8 cellular contexts compared by ENCODE assay signal in the genomic region with DNA sequence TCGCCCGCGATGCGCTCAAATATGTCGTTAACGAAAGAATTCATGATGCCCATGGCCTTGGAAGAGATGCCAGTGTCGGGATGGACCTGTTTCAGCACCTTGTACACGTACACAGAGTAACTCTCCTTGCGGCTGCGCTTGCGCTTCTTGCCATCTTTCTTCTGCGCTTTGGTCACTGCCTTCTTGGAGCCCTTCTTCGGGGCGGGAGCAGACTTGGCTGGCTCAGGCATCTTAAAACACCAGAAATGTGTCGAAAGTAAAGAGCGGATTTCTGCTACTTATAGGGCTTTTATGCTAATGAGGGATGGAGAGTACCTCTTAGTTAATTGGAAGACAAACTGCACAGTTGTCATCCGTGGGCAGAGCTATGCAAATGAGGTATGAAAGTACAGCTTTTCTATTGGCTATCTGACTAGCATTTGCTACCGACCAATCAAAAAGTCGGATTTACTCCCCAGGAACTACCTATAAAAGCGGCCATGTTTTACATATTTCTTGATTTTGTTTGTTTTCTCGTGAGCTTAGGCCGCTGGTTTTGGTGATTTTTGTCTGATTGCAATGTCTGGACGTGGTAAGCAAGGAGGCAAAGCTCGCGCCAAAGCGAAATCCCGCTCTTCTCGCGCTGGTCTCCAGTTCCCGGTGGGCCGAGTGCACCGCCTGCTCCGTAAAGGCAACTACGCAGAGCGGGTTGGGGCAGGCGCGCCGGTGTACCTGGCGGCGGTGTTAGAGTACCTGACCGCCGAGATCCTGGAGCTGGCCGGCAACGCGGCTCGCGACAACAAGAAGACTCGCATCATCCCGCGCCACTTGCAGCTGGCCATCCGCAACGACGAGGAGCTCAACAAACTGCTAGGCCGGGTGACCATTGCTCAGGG. TPM values are rescaled to one million over a fixed set of nuclear protein-coding genes. Genes with fewer than 3 reads are reported as not detected.
DNase-seq lines count a peak whose midpoint lies in the region; ATAC-seq and TF ChIP-seq lines count a peak whose summit lies in the region.

No MANE protein-coding gene starts in this region.

- DNase-seq in DND-41 (peak; percentile 92), Peyer's patch (peak; percentile 77 to 94 (median 86)), esophagus squamous epithelium (lab: John Stamatoyannopoulos, UW) (peak; percentile 72)
- DNase-seq in activated T-helper 1 cell treated with anti-CD3 and anti-CD28 coated beads, Interleukin-12 subunit alpha, Interleukin-12 subunit beta, Interleukin-2, Interleukin-4 antibody, amounts not matched to agents 30 ng/mL and 10 ng/mL and 1 ng/mL, durations not matched to agents 14 hours and 24 hours and 36 hours (ENCODE audit: low spot score): peak; percentile 88
- DNase-seq in stimulated activated effector memory CD8-positive, alpha-beta T cell treated with anti-CD3 and anti-CD28 coated beads, Interleukin-12 subunit alpha, Interleukin-12 subunit beta, amount 100 ng/mL, for 72 hours (ENCODE audit: low spot score in 2 of 2): peak; percentile 69 to 96

- H3K27me3 ChIP-seq in DND-41 (ENCODE audit: insufficient read depth, low read length, poor library complexity): no peaks in the 10 kb centered on the region
- no peaks in the 10 kb centered on the region for H3K27me3 ChIP-seq in Peyer's patch
- no peaks in the 10 kb centered on the region for H3K27me3 ChIP-seq in esophagus squamous epithelium
- no peaks in the 10 kb centered on the region for H3K27me3 ChIP-seq in muscle layer of duodenum (ENCODE audit: low read depth, low read length)

- TF ChIP-seq CTCF in DND-41 (IDR thresholded peaks at IDR 0.05; ENCODE audit: borderline replicate concordance, extremely low read depth, low read length, poor library complexity, severe bottlenecking) (no peak), Peyer's patch (IDR thresholded peaks at IDR 0.05) (no peak), esophagus squamous epithelium (IDR thresholded peaks at IDR 0.05) (peak in 3 of 6 experiments; percentile 4 to 31 (median 7))

- no peaks in the 10 kb centered on the region for H3K9me3 ChIP-seq in DND-41 (ENCODE audit: insufficient read depth, low read length, severe bottlenecking)
- no peaks in the 10 kb centered on the region for H3K9me3 ChIP-seq in KOPT-K1 (ENCODE audit: insufficient read depth, low read length, poor library complexity, severe bottlenecking)
- no peaks in the 10 kb centered on the region for H3K9me3 ChIP-seq in Peyer's patch
- H3K9me3 ChIP-seq in esophagus squamous epithelium: no peaks in the 10 kb centered on the region
- H3K9me3 ChIP-seq in muscle layer of duodenum (ENCODE audit: control insufficient read depth in 1 of 2, low read length in 2 of 2): no peaks in the 10 kb centered on the region

- H3K27me3 Mint-ChIP-seq in activated T-helper 1 cell treated with anti-CD3 and anti-CD28 coated beads, Interleukin-12 subunit alpha, Interleukin-12 subunit beta, Interleukin-2, Interleukin-4 antibody, amounts not matched to agents 30 ng/mL and 10 ng/mL and 1 ng/mL, durations not matched to agents 14 hours and 24 hours and 36 hours (ENCODE audit: insufficient read depth): peaks cover 3% of the 10 kb centered on the region

- peak overlapping the region; percentile 61 to 70 for H3K4me3 ChIP-seq in DND-41 (ENCODE audit: low read depth in 1 of 2, low read length in 2 of 2)
- peak overlapping the region; percentile 64 to 94 (median 80) for H3K4me3 ChIP-seq in Peyer's patch
- H3K4me3 ChIP-seq in esophagus squamous epithelium: peak overlapping the region; percentile 78 to 93 (median 80)
- H3K4me3 ChIP-seq in muscle layer of duodenum (ENCODE audit: low read depth in 1 of 2, low read length in 2 of 2): peak overlapping the region; percentile 94 to 96

- H3K4me1 ChIP-seq in DND-41 (ENCODE audit: insufficient read depth, low read length): peaks cover 54% of the 10 kb centered on the region
- H3K4me1 ChIP-seq in Peyer's patch: peaks cover 0 to 17% (median 0%) of the 10 kb centered on the region in 4 donors
- peaks cover 16 to 37% (median 19%) of the 10 kb centered on the region in 3 donors for H3K4me1 ChIP-seq in esophagus squamous epithelium
- H3K4me1 ChIP-seq in muscle layer of duodenum (ENCODE audit: control insufficient read depth in 1 of 2, insufficient read depth in 2 of 2, low read length in 2 of 2): peaks cover 14 to 20% of the 10 kb centered on the region in 2 donors

- peak overlapping the region; percentile 99 for H3K4me3 Mint-ChIP-seq in activated T-helper 1 cell treated with anti-CD3 and anti-CD28 coated beads, Interleukin-12 subunit alpha, Interleukin-12 subunit beta, Interleukin-2, Interleukin-4 antibody, amounts not matched to agents 30 ng/mL and 10 ng/mL and 1 ng/mL, durations not matched to agents 14 hours and 24 hours and 36 hours
- peak overlapping the region; percentile 94 for H3K4me3 Mint-ChIP-seq in stimulated activated effector memory CD8-positive, alpha-beta T cell treated with anti-CD3 and anti-CD28 coated beads, Interleukin-12 subunit alpha, Interleukin-12 subunit beta, amount 100 ng/mL, for 72 hours

- peak; percentile 99 to 100 for TF ChIP-seq POLR2A in Peyer's patch (IDR thresholded peaks at IDR 0.05)
- peak; percentile 81 to 100 (median 98) for TF ChIP-seq POLR2A in esophagus squamous epithelium (IDR thresholded peaks at IDR 0.05)

- peak overlapping the region; percentile 74 for H3K4me2 ChIP-seq in DND-41 (ENCODE audit: insufficient read depth, low read length)

- peak overlapping the region; percentile 100 for H3K27ac Mint-ChIP-seq in activated T-helper 1 cell treated with anti-CD3 and anti-CD28 coated beads, Interleukin-12 subunit alpha, Interleukin-12 subunit beta, Interleukin-2, Interleukin-4 antibody, amounts not matched to agents 30 ng/mL and 10 ng/mL and 1 ng/mL, durations not matched to agents 14 hours and 24 hours and 36 hours
- peak overlapping the region; percentile 97 for H3K27ac Mint-ChIP-seq in stimulated activated effector memory CD8-positive, alpha-beta T cell treated with anti-CD3 and anti-CD28 coated beads, Interleukin-12 subunit alpha, Interleukin-12 subunit beta, amount 100 ng/mL, for 72 hours

- ATAC-seq in DND-41 (ENCODE audit: insufficient read depth, low read depth) (peak; percentile 77), GM21825 (IDR thresholded peaks at IDR 0.05; ENCODE audit: unreplicated experiment) (peak; percentile 64)
- peak; percentile 89 for ATAC-seq in stimulated activated effector memory CD8-positive, alpha-beta T cell treated with anti-CD3 and anti-CD28 coated beads, Interleukin-12 subunit alpha, Interleukin-12 subunit beta, amount 100 ng/mL, for 72 hours

- H3K4me1 Mint-ChIP-seq in activated T-helper 1 cell treated with anti-CD3 and anti-CD28 coated beads, Interleukin-12 subunit alpha, Interleukin-12 subunit beta, Interleukin-2, Interleukin-4 antibody, amounts not matched to agents 30 ng/mL and 10 ng/mL and 1 ng/mL, durations not matched to agents 14 hours and 24 hours and 36 hours (ENCODE audit: low read depth): peaks cover 56% of the 10 kb centered on the region
- H3K4me1 Mint-ChIP-seq in stimulated activated effector memory CD8-positive, alpha-beta T cell treated with anti-CD3 and anti-CD28 coated beads, Interleukin-12 subunit alpha, Interleukin-12 subunit beta, amount 100 ng/mL, for 72 hours: peaks cover 48% of the 10 kb centered on the region

- H3K79me2 ChIP-seq in DND-41 (ENCODE audit: insufficient read depth, low read length): peaks cover 37% of the 10 kb centered on the region

- H2AFZ ChIP-seq in DND-41 (ENCODE audit: low read depth, low read length): no peak overlapping the region

- H3K9ac ChIP-seq in DND-41 (ENCODE audit: low read depth, low read length): peak overlapping the region; percentile 88

- H3K36me3 ChIP-seq in DND-41 (ENCODE audit: insufficient read depth, low read length) (peaks cover 15% of the 10 kb centered on the region; the same call in 1 of the 2 replicates), KOPT-K1 (ENCODE audit: insufficient read depth, low read length) (no peaks in the 10 kb centered on the region), Peyer's patch (peaks cover 0 to 6% (median 0%) of the 10 kb centered on the region in 3 donors), esophagus squamous epithelium (peaks cover 0 to 16% (median 0%) of the 10 kb centered on the region in 3 donors), muscle layer of duodenum (ENCODE audit: control insufficient read depth in 1 of 2, insufficient read depth in 2 of 2, low read length in 2 of 2) (no peaks in the 10 kb centered on the region)

- H3K27ac ChIP-seq in DND-41 (ENCODE audit: low read length): peak overlapping the region; percentile 96
- peak overlapping the region; percentile 99 for H3K27ac ChIP-seq in KOPT-K1 (ENCODE audit: low read depth, low read length, poor library complexity, severe bottlenecking)
- H3K27ac ChIP-seq in Peyer's patch: peak overlapping the region; percentile 96 to 100 (median 98)
- peak overlapping the region; percentile 94 to 98 (median 96) for H3K27ac ChIP-seq in esophagus squamous epithelium
- peak overlapping the region; percentile 99 for H3K27ac ChIP-seq in muscle layer of duodenum (ENCODE audit: low read length)

- WGBS in esophagus squamous epithelium, 2 donors: 0 to 1% methylated on average over 24 to 26 of the region's 54 CpGs

- no peaks in the 10 kb centered on the region for H3K9me3 Mint-ChIP-seq in activated T-helper 1 cell treated with anti-CD3 and anti-CD28 coated beads, Interleukin-12 subunit alpha, Interleukin-12 subunit beta, Interleukin-2, Interleukin-4 antibody, amounts not matched to agents 30 ng/mL and 10 ng/mL and 1 ng/mL, durations not matched to agents 14 hours and 24 hours and 36 hours
- peaks cover 3% of the 10 kb centered on the region for H3K9me3 Mint-ChIP-seq in stimulated activated effector memory CD8-positive, alpha-beta T cell treated with anti-CD3 and anti-CD28 coated beads, Interleukin-12 subunit alpha, Interleukin-12 subunit beta, amount 100 ng/mL, for 72 hours

- peaks cover 28% of the 10 kb centered on the region for H4K20me1 ChIP-seq in DND-41 (ENCODE audit: insufficient read depth, low read length)

- peaks cover 21% of the 10 kb centered on the region for H3K36me3 Mint-ChIP-seq in activated T-helper 1 cell treated with anti-CD3 and anti-CD28 coated beads, Interleukin-12 subunit alpha, Interleukin-12 subunit beta, Interleukin-2, Interleukin-4 antibody, amounts not matched to agents 30 ng/mL and 10 ng/mL and 1 ng/mL, durations not matched to agents 14 hours and 24 hours and 36 hours (ENCODE audit: low read depth)
- peaks cover 70% of the 10 kb centered on the region for H3K36me3 Mint-ChIP-seq in stimulated activated effector memory CD8-positive, alpha-beta T cell treated with anti-CD3 and anti-CD28 coated beads, Interleukin-12 subunit alpha, Interleukin-12 subunit beta, amount 100 ng/mL, for 72 hours

- intact Hi-C loops in activated T-helper 1 cell treated with anti-CD3 and anti-CD28 coated beads, Interleukin-12 subunit alpha, Interleukin-12 subunit beta, Interleukin-2, Interleukin-4 antibody, amounts not matched to agents 30 ng/mL and 10 ng/mL and 1 ng/mL, durations not matched to agents 14 hours and 24 hours and 36 hours (cut with micrococcal nuclease): loop anchor here (1.0 to 5.0 kb wide), 14 partner anchors 20 to 1768 kb away; a partner anchor contains a TSS
- intact Hi-C loops in esophagus squamous epithelium (cut with DNase I): loop anchor here (2.0 to 10.0 kb wide), 3 partner anchors 33 to 1011 kb away; a partner anchor contains a TSS

RNA-seq across cellular contexts. Expression of gene HFE, which starts 36.7 kb away (rescaled TPM):
- total RNA-seq in Peyer's patch: 10 to 100 TPM in 2 of 4 donors, 1 to 10 TPM in 2; 8.1 to 13.2 (median 9.7) TPM
- total RNA-seq in activated T-helper 1 cell treated with anti-CD3 and anti-CD28 coated beads, Interleukin-12 subunit alpha, Interleukin-12 subunit beta, Interleukin-2, Interleukin-4 antibody, amounts not matched to agents 30 ng/mL and 10 ng/mL and 1 ng/mL, durations not matched to agents 14 hours and 24 hours and 36 hours: 0.13 and 0.37 TPM in 2 replicates
- total RNA-seq in esophagus squamous epithelium: 1 to 10 TPM; 2.9 to 7.3 (median 4.3) TPM

Comparison
In these comparisons a context has a peak if more than half of its experiments do, and no peak if none do; other contexts are left out.
1. Peak in every context shown above with its lines: DNase-seq, ATAC-seq, H3K4me3 ChIP-seq and H3K27ac ChIP-seq.